ENCODE assay signal across 27 cellular contexts in the genomic region with DNA sequence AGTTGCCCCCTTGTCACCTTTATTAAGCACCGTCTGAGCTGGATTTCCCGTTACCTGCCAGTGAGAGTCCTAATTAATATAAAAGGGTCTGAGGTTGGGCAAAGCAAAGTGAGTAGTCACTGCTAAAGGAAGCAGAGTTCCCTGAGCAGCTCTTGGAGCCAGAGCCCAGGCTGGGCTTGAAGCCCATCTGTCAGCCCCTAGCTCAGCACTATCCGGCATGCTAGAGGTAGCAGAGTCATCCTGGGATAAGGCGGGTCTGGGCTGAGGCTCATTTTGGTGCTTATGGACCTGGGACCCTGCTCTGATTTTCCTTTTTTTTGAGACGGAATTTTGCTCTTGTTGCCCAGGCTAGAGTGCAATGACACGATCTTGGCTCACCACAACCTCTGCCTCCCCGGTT. TPM values are rescaled to one million over a fixed set of nuclear protein-coding genes. Genes with fewer than 3 reads are reported as not detected.
A peak's percentile ranks its signal among the peaks of the same experiment; 100 is the strongest.
DNase-seq lines count a peak whose midpoint lies in the region; ATAC-seq, FAIRE-seq and TF ChIP-seq lines count a peak whose summit lies in the region.
"Had no signal": no experiment of that assay in that cellular context is flagged by ENCODE, and none has a peak within 500 bp of the region (broad histone marks: within the 10 kb centered on the region; RNA-seq: fewer than 3 reads in every experiment).

No MANE protein-coding gene starts in this region.

- H3K27me3 Mint-ChIP-seq in activated CD4-positive, alpha-beta T cell treated with anti-CD3 and anti-CD28 coated beads, Interleukin-2, amount 10 ng/mL, durations not matched to agents 24 days and 14 days: no peaks in the 10 kb centered on the region
- H3K27me3 Mint-ChIP-seq in T-cell: no peaks in the 10 kb centered on the region
- H3K27me3 Mint-ChIP-seq: activated naive CD4-positive, alpha-beta T cell treated with anti-CD3 and anti-CD28 coated beads, Interleukin-2, amount 10 ng/mL, durations not matched to agents 7 days and 5 days; B cell; natural killer cell treated with Interleukin-12 subunit alpha and Interleukin-12 subunit beta and Interleukin-15 and Interleukin-18, amount 100 ng/mL, for 72 hours; type B pancreatic cell had no signal

- no peak for TF ChIP-seq POLR2A in H1 (IDR thresholded peaks at IDR 0.05; ENCODE audit: control extremely low read depth in 1 of 2, low read depth in 2 of 2, low read length in 2 of 2)

- WGBS in H1 (ENCODE audit: extremely low coverage in 1 of 2, insufficient coverage in 1 of 2, insufficient read length in 1 of 2, insufficient replicate concordance in 2 of 2, low coverage in 1 of 2, low lambda C conversion rate in 2 of 2, missing lambda C conversion rate in 1 of 2), 2 experiments: 84% methylated on average over 7 of the region's 7 CpGs; no CpG with 5 or more reads in 1 of the 2 experiments

- H3K27me3 ChIP-seq in cardiac muscle cell (no peaks in the 10 kb centered on the region), left ventricle myocardium inferior (ENCODE audit: low read depth) (no peaks in the 10 kb centered on the region), H1 (replicated peaks in 1 of 4; ENCODE audit: control insufficient read depth in 3 of 4, extremely low read depth in 1 of 4, insufficient read depth in 3 of 4, low read length in 3 of 4) (no peaks in the 10 kb centered on the region)
- H3K27me3 ChIP-seq: brain microvascular endothelial cell had no signal

- H3K27ac ChIP-seq in cardiac muscle cell (peak overlapping the region; percentile 29), left ventricle myocardium inferior (replicated peaks) (no peak overlapping the region), RWPE1 (peak overlapping the region; percentile 21), H1 (ENCODE audit: low read depth, low read length) (no peak overlapping the region)
- H3K27ac ChIP-seq: brain microvascular endothelial cell, VCaP had no signal

- H3K79me1 ChIP-seq in H1 (ENCODE audit: low read depth, low read length): no peaks in the 10 kb centered on the region; the same call in 1 of the 2 replicates

- H3K79me2 ChIP-seq in H1 (ENCODE audit: control insufficient read depth in 1 of 2, insufficient read depth in 2 of 2, low read length in 2 of 2): no peaks in the 10 kb centered on the region

- H3K27ac Mint-ChIP-seq in stimulated activated effector memory CD8-positive, alpha-beta T cell treated with anti-CD3 and anti-CD28 coated beads, Interleukin-12 subunit alpha, Interleukin-12 subunit beta, amount 100 ng/mL, for 72 hours: no peak overlapping the region
- H3K27ac Mint-ChIP-seq in activated CD4-positive, alpha-beta T cell treated with anti-CD3 and anti-CD28 coated beads, Interleukin-2, amount 10 ng/mL, durations not matched to agents 24 days and 14 days: no peak overlapping the region
- no peak overlapping the region for H3K27ac Mint-ChIP-seq in T-cell
- H3K27ac Mint-ChIP-seq: activated naive CD4-positive, alpha-beta T cell treated with anti-CD3 and anti-CD28 coated beads, Interleukin-2, amount 10 ng/mL, durations not matched to agents 7 days and 5 days; activated T-helper 1 cell treated with anti-CD3 and anti-CD28 coated beads, Interleukin-12 subunit alpha, Interleukin-12 subunit beta, Interleukin-2, Interleukin-4 antibody, amounts not matched to agents 30 ng/mL and 10 ng/mL and 1 ng/mL, durations not matched to agents 14 hours and 24 hours and 36 hours; HFFc6; natural killer cell treated with Interleukin-12 subunit alpha and Interleukin-12 subunit beta and Interleukin-15 and Interleukin-18, amount 100 ng/mL, for 72 hours; type B pancreatic cell had no signal

- H3K4me3 ChIP-seq in cardiac muscle cell (no peak overlapping the region), left ventricle myocardium inferior (no peak overlapping the region), H1 (ENCODE audit: extremely low read depth in 1 of 4, insufficient read depth in 2 of 4, low read depth in 3 of 4, low read length in 4 of 4) (no peak overlapping the region)

- TF ChIP-seq RAD21 in H1 (IDR thresholded peaks at IDR 0.05 in 1 of 2, conservative IDR thresholded peaks at IDR 0.05 in 1 of 2; ENCODE audit: low read depth in 2 of 2, low read length in 2 of 2): no peak

- no peak overlapping the region for H2AK5ac ChIP-seq in H1 (ENCODE audit: low read depth, low read length)

- no peak for TF ChIP-seq EP300 in H1 (IDR thresholded peaks at IDR 0.05; ENCODE audit: borderline replicate concordance in 1 of 2, low read depth in 2 of 2, low read length in 2 of 2)

- no peak overlapping the region for H3K4me3 Mint-ChIP-seq in stimulated activated effector memory CD8-positive, alpha-beta T cell treated with anti-CD3 and anti-CD28 coated beads, Interleukin-12 subunit alpha, Interleukin-12 subunit beta, amount 100 ng/mL, for 72 hours
- no peak overlapping the region for H3K4me3 Mint-ChIP-seq in activated CD4-positive, alpha-beta T cell treated with anti-CD3 and anti-CD28 coated beads, Interleukin-2, amount 10 ng/mL, durations not matched to agents 24 days and 14 days
- no peak overlapping the region for H3K4me3 Mint-ChIP-seq in T-cell
- H3K4me3 Mint-ChIP-seq: activated naive CD4-positive, alpha-beta T cell treated with anti-CD3 and anti-CD28 coated beads, Interleukin-2, amount 10 ng/mL, durations not matched to agents 7 days and 5 days; activated T-helper 1 cell treated with anti-CD3 and anti-CD28 coated beads, Interleukin-12 subunit alpha, Interleukin-12 subunit beta, Interleukin-2, Interleukin-4 antibody, amounts not matched to agents 30 ng/mL and 10 ng/mL and 1 ng/mL, durations not matched to agents 14 hours and 24 hours and 36 hours; B cell; CD8-positive, alpha-beta T cell; HFFc6; natural killer cell treated with Interleukin-12 subunit alpha and Interleukin-12 subunit beta and Interleukin-15 and Interleukin-18, amount 100 ng/mL, for 72 hours; type B pancreatic cell had no signal

- H2BK20ac ChIP-seq in H1 (ENCODE audit: low read length): no peak overlapping the region

- intact Hi-C loops in left ventricle myocardium inferior (cut with micrococcal nuclease): no loop called here
- intact Hi-C loops in activated CD4-positive, alpha-beta T cell treated with anti-CD3 and anti-CD28 coated beads, Interleukin-2, amount 10 ng/mL, durations not matched to agents 24 days and 14 days (cut with micrococcal nuclease): no loop called here

- no peak overlapping the region for H3K56ac ChIP-seq in H1 (replicated peaks; ENCODE audit: insufficient read length, low read depth, low read length)

- no peak overlapping the region for H3K4me2 ChIP-seq in H1 (ENCODE audit: insufficient read depth in 1 of 2, low read depth in 2 of 2, low read length in 2 of 2)

- CTCF ChIA-PET in RWPE1 (lab: Yijun Ruan, JAX): interaction anchor here (0.7 to 1.4 kb wide), 3 partner anchors 20 to 90 kb away, joined by 3 to 5 read pairs (median 5); partner anchors contain the start of gene BCAS4
- CTCF ChIA-PET in H1 (lab: Charles Lee; ENCODE audit: partially characterized antibody): interaction anchor here (0.6 to 3.4 kb wide), 7 partner anchors 13 to 92 kb away, joined by 3 to 8 read pairs (median 4); partner anchors contain the start of gene BCAS4
- CTCF ChIA-PET in T-cell (lab: Charles Lee): no interaction called here

- H4K5ac ChIP-seq in H1 (ENCODE audit: insufficient read length, low read depth, low read length): no peak overlapping the region

- no peak for FAIRE-seq in H1 (lab: Jason Lieb, UNC)
- FAIRE-seq: frontal cortex had no signal

- H3K9ac ChIP-seq in H1 (replicated peaks in 1 of 4; ENCODE audit: extremely low read depth in 1 of 4, low read depth in 3 of 4, low read length in 3 of 4): no peak overlapping the region; a peak in 1 of 7 replicates

- H3K23ac ChIP-seq in H1 (ENCODE audit: insufficient read length): no peak overlapping the region

- H3K9me3 ChIP-seq in cardiac muscle cell (ENCODE audit: low read depth) (no peaks in the 10 kb centered on the region), left ventricle myocardium inferior (replicated peaks) (no peaks in the 10 kb centered on the region), H1 (ENCODE audit: insufficient read depth in 2 of 2, low read depth in 1 of 2, low read length in 1 of 2) (no peaks in the 10 kb centered on the region)

- H3K4me1 Mint-ChIP-seq in stimulated activated effector memory CD8-positive, alpha-beta T cell treated with anti-CD3 and anti-CD28 coated beads, Interleukin-12 subunit alpha, Interleukin-12 subunit beta, amount 100 ng/mL, for 72 hours: no peaks in the 10 kb centered on the region
- H3K4me1 Mint-ChIP-seq in activated CD4-positive, alpha-beta T cell treated with anti-CD3 and anti-CD28 coated beads, Interleukin-2, amount 10 ng/mL, durations not matched to agents 24 days and 14 days: no peaks in the 10 kb centered on the region
- peaks cover 0 to 3% (median 0%) of the 10 kb centered on the region in 3 donors for H3K4me1 Mint-ChIP-seq in T-cell
- H3K4me1 Mint-ChIP-seq: activated naive CD4-positive, alpha-beta T cell treated with anti-CD3 and anti-CD28 coated beads, Interleukin-2, amount 10 ng/mL, durations not matched to agents 7 days and 5 days; B cell had no signal

- H4K20me1 ChIP-seq in H1 (replicated peaks in 1 of 2; ENCODE audit: control insufficient read depth in 1 of 2, insufficient read depth in 2 of 2, low read length in 2 of 2): peaks cover 1 to 3% of the 10 kb centered on the region in 2 experiments

- no peak overlapping the region for H2BK120ac ChIP-seq in H1 (replicated peaks; ENCODE audit: low read depth, low read length)

- no peak overlapping the region for H3K18ac ChIP-seq in H1 (ENCODE audit: extremely low read depth, low read length)

- no peak overlapping the region for H2BK12ac ChIP-seq in H1 (ENCODE audit: low read depth, low read length)

- peak; percentile 36 for ATAC-seq in stimulated activated effector memory CD8-positive, alpha-beta T cell treated with anti-CD3 and anti-CD28 coated beads, Interleukin-12 subunit alpha, Interleukin-12 subunit beta, amount 100 ng/mL, for 72 hours
- no peak for ATAC-seq in T-cell (replicated peaks in 1 of 4)
- ATAC-seq in HG03280 (IDR thresholded peaks at IDR 0.05; ENCODE audit: unreplicated experiment): no peak
- ATAC-seq: CD8-positive, alpha-beta T cell; natural killer cell treated with Interleukin-12 subunit alpha and Interleukin-12 subunit beta and Interleukin-15 and Interleukin-18, amount 100 ng/mL, for 72 hours; Right ventricle myocardium inferior had no signal

- POLR2A ChIA-PET in RWPE1 (lab: Yijun Ruan, JAX; ENCODE audit: low non-redundant PET): no interaction called here
- POLR2A ChIA-PET in H1 (lab: Charles Lee; ENCODE audit: partially characterized antibody): interaction anchor here (0.5 to 9.7 kb wide), 13 partner anchors 8 to 86 kb away, joined by 3 to 87 read pairs (median 4); partner anchors contain the start of gene ADNP
- POLR2A ChIA-PET in T-cell (lab: Charles Lee): no interaction called here

- H3K14ac ChIP-seq in H1 (ENCODE audit: insufficient read length): no peak overlapping the region

- no peak overlapping the region for H4K91ac ChIP-seq in H1 (replicated peaks; ENCODE audit: insufficient read length, low read length)

- peaks cover 8% of the 10 kb centered on the region for H3K36me3 ChIP-seq in cardiac muscle cell
- H3K36me3 ChIP-seq in left ventricle myocardium inferior: peaks cover 11% of the 10 kb centered on the region
- H3K36me3 ChIP-seq in H1 (ENCODE audit: control insufficient read depth in 2 of 4, insufficient read depth in 4 of 4, low read length in 3 of 4): peaks cover 3 to 16% (median 7%) of the 10 kb centered on the region in 4 experiments; a peak in 4 of 8 replicates

- H3K4me1 ChIP-seq in cardiac muscle cell (ENCODE audit: low read depth) (no peaks in the 10 kb centered on the region), left ventricle myocardium inferior (peaks cover 7% of the 10 kb centered on the region), H1 (replicated peaks in 1 of 4; ENCODE audit: control insufficient read depth in 3 of 4, insufficient read depth in 4 of 4, low read length in 3 of 4) (no peaks in the 10 kb centered on the region)

- H3K4ac ChIP-seq in H1 (replicated peaks; ENCODE audit: insufficient read length, low read depth, low read length): no peak overlapping the region

- H2BK15ac ChIP-seq in H1 (ENCODE audit: low read length): no peak overlapping the region

- no peaks in the 10 kb centered on the region for H3K23me2 ChIP-seq in H1 (ENCODE audit: low read depth, low read length)

- no peaks in the 10 kb centered on the region for H3K9me3 Mint-ChIP-seq in stimulated activated effector memory CD8-positive, alpha-beta T cell treated with anti-CD3 and anti-CD28 coated beads, Interleukin-12 subunit alpha, Interleukin-12 subunit beta, amount 100 ng/mL, for 72 hours
- no peaks in the 10 kb centered on the region for H3K9me3 Mint-ChIP-seq in activated CD4-positive, alpha-beta T cell treated with anti-CD3 and anti-CD28 coated beads, Interleukin-2, amount 10 ng/mL, durations not matched to agents 24 days and 14 days
- peaks cover 0 to 8% (median 0%) of the 10 kb centered on the region in 3 donors for H3K9me3 Mint-ChIP-seq in T-cell
- H3K9me3 Mint-ChIP-seq: activated naive CD4-positive, alpha-beta T cell treated with anti-CD3 and anti-CD28 coated beads, Interleukin-2, amount 10 ng/mL, durations not matched to agents 7 days and 5 days; activated T-helper 1 cell treated with anti-CD3 and anti-CD28 coated beads, Interleukin-12 subunit alpha, Interleukin-12 subunit beta, Interleukin-2, Interleukin-4 antibody, amounts not matched to agents 30 ng/mL and 10 ng/mL and 1 ng/mL, durations not matched to agents 14 hours and 24 hours and 36 hours; HFFc6; natural killer cell treated with Interleukin-12 subunit alpha and Interleukin-12 subunit beta and Interleukin-15 and Interleukin-18, amount 100 ng/mL, for 72 hours; type B pancreatic cell had no signal

- no peak overlapping the region for H2AFZ ChIP-seq in H1 (ENCODE audit: low read length)

- DNase-seq in cardiac muscle cell (ENCODE audit: low read depth in 1 of 2, low spot score in 1 of 2) (no peak), left ventricle myocardium inferior (no peak), RWPE1 (ENCODE audit: low spot score) (no peak), H1 (ENCODE audit: low read depth in 1 of 2, low spot score in 2 of 2) (no peak), T-cell (no peak)
- no peak for DNase-seq in stimulated activated effector memory CD8-positive, alpha-beta T cell treated with anti-CD3 and anti-CD28 coated beads, Interleukin-12 subunit alpha, Interleukin-12 subunit beta, amount 100 ng/mL, for 72 hours (ENCODE audit: low spot score in 2 of 2)
- no peak for DNase-seq in activated CD4-positive, alpha-beta T cell treated with anti-CD3 and anti-CD28 coated beads, Interleukin-2, amount 10 ng/mL, durations not matched to agents 24 days and 14 days
- DNase-seq: activated naive CD4-positive, alpha-beta T cell treated with anti-CD3 and anti-CD28 coated beads, Interleukin-2, amount 10 ng/mL, durations not matched to agents 7 days and 5 days; amniotic stem cell; brain microvascular endothelial cell; CD8-positive, alpha-beta T cell; DMS153; HFFc6; mammary epithelial cell; NCI-H1417; NCI-H2029; NCI-H510A treated with DMSO at 0.1 percent for 48 hours; NK-92 treated with Interleukin-12 subunit alpha and Interleukin-12 subunit beta, amount 100 ng/mL, for 24 hours; stimulated activated CD4-positive, alpha-beta T cell treated with anti-CD3 and anti-CD28 coated beads, Interleukin-4, amount 100 ng/mL, for 24 hours had no signal

- peaks cover 52% of the 10 kb centered on the region for H3K36me3 Mint-ChIP-seq in stimulated activated effector memory CD8-positive, alpha-beta T cell treated with anti-CD3 and anti-CD28 coated beads, Interleukin-12 subunit alpha, Interleukin-12 subunit beta, amount 100 ng/mL, for 72 hours
- H3K36me3 Mint-ChIP-seq in activated CD4-positive, alpha-beta T cell treated with anti-CD3 and anti-CD28 coated beads, Interleukin-2, amount 10 ng/mL, durations not matched to agents 24 days and 14 days (ENCODE audit: low read depth): peaks cover 16% of the 10 kb centered on the region
- H3K36me3 Mint-ChIP-seq in T-cell: peaks cover 22% of the 10 kb centered on the region
- H3K36me3 Mint-ChIP-seq: natural killer cell treated with Interleukin-12 subunit alpha and Interleukin-12 subunit beta and Interleukin-15 and Interleukin-18, amount 100 ng/mL, for 72 hours had no signal

- TF ChIP-seq CTCF in cardiac muscle cell (IDR thresholded peaks at IDR 0.05; ENCODE audit: low read depth, low read length) (no peak), left ventricle myocardium inferior (IDR thresholded peaks at IDR 0.05; ENCODE audit: borderline replicate concordance) (no peak), RWPE1 (conservative IDR thresholded peaks at IDR 0.05; ENCODE audit: low read depth) (no peak), H1 (IDR thresholded peaks at IDR 0.05; ENCODE audit: control extremely low read depth in 1 of 3, insufficient read depth in 1 of 3, low read depth in 1 of 3, low read length in 3 of 3) (no peak)

- peak overlapping the region; percentile 11; the same call in 1 of the 2 replicates for H4K8ac ChIP-seq in H1 (ENCODE audit: extremely low read depth, insufficient read depth, low read length)

- H2BK5ac ChIP-seq in H1 (ENCODE audit: low read depth, low read length): no peak overlapping the region

RNA-seq across cellular contexts. Expression of gene ADNP, which starts 46.2 kb away (rescaled TPM):
- 31.1 and 50.8 TPM in 2 replicates for total RNA-seq in cardiac muscle cell
- polyA plus RNA-seq in cardiac muscle cell: 23.2 and 25.2 TPM in 2 replicates
- 27.3 TPM for total RNA-seq in left ventricle myocardium inferior
- total RNA-seq in H1 (2021; fragmentation: NEBNext Ultra II Directional; extraction: Animal tissue kit (Norgen Biotek cat#: 25700)): 123 and 129 TPM in 2 replicates
- 21.1 and 31.6 TPM in 2 replicates for polyA plus RNA-seq in H1 (2011; rRNA removed)
- polyA plus RNA-seq in H1 (2011; cell fraction: cytosol; rRNA removed): 34.0 TPM
- polyA plus RNA-seq in H1 (2011; cell fraction: nucleus; rRNA removed): 35.9 TPM
- polyA plus RNA-seq in H1 (2012, experiment 1 of 2): 72.1 to 113 TPM (median 81.0 TPM) in 4 replicates
- 10.8 TPM for polyA plus RNA-seq in H1 (2012, experiment 2 of 2)
- 72.0 TPM for polyA plus RNA-seq in H1 (2013, experiment 1 of 2)
- polyA plus RNA-seq in H1 (2013, experiment 2 of 2): 69.3 TPM
- 69.9 and 98.9 TPM in 2 replicates for polyA minus RNA-seq in H1 (2011; rRNA and poly(A)+ RNA removed)
- 58.9 TPM for polyA minus RNA-seq in H1 (2011; cell fraction: cytosol; rRNA and poly(A)+ RNA removed)
- polyA minus RNA-seq in H1 (2011; cell fraction: nucleus; rRNA and poly(A)+ RNA removed): 74.3 TPM
- 68.3 and 72.9 TPM in 2 replicates for total RNA-seq in activated CD4-positive, alpha-beta T cell treated with anti-CD3 and anti-CD28 coated beads, Interleukin-2, amount 10 ng/mL, durations not matched to agents 24 days and 14 days
- total RNA-seq in T-cell: 10 to 100 TPM; 57.4 to 66.8 (median 61.7) TPM

Comparison
In these comparisons a context has a peak if more than half of its experiments do, and no peak if none do; other contexts are left out.
1. H3K27ac ChIP-seq: peak in cardiac muscle cell (single experiment) and RWPE1 (single experiment); none in left ventricle myocardium inferior (single experiment) and H1 (single experiment).
2. CTCF ChIA-PET loops: an anchor here in RWPE1 (0.7 to 1.4 kb wide) and H1 (0.6 to 3.4 kb wide); none called in T-cell.